In the genomic region with DNA sequence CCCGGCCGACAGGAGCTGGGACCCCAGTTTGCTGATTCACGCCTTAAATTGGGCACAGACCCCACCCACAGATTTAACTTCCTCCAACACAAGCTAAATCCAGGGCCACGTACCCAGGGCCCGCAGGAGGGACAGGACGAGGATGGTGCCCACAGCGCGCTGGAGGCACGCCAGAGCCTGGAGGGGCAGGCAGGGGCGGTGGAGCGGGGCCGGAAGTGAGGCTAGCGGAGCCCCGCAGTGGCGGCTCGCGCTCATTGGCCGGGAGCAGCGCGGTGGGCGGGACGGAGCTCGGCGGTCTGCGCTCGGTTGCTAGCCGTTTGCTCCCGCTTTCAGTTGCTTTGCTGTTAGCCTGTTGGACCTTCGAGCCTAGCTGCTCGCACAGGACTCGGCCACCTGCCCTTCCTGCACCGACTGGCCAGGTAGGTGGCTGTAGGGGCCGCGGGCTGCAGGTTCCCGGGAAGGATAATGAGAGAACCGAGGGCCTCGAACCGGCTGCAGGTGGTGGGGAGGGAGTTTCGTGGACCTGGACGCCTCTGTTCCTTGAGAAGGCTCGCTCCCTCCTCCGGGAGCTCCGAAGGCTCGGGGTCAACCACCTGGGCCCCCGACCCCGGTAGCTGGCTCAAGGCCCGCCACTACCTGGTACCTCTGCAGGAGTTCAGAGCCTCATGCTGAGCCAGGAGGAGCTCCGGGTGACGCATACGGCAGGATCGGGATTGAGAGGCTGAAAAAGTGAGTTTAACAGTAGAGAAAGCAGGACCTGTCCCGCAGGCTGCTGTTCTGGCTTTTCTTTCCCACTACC, we compare ENCODE assay signal across 8 cellular contexts. TPM values are rescaled to one million over a fixed set of nuclear protein-coding genes. Genes with fewer than 3 reads are reported as not detected.
DNase-seq lines count a peak whose midpoint lies in the region; ATAC-seq, FAIRE-seq and TF ChIP-seq lines count a peak whose summit lies in the region.

A gene (plus strand): TSS at position 332 of the 799 bp plus-strand sequence. CDS start 8,212 bp downstream, outside the sequence.

- H3K9me3 ChIP-seq in IMR-90 (ENCODE audit: control insufficient read depth, insufficient read depth, low read length) (no peaks in the 10 kb centered on the region), PC-9 (ENCODE audit: insufficient read depth, low read depth) (no peaks in the 10 kb centered on the region), mucosa of rectum (ENCODE audit: control insufficient read depth in 2 of 2, low read length in 2 of 2) (no peaks in the 10 kb centered on the region)

- H3K27ac ChIP-seq in IMR-90 (ENCODE audit: insufficient read depth, low read length) (peak within 1 kb of the TSS; percentile 71), PC-9 (peak within 1 kb of the TSS; percentile 46), epithelial cell of prostate (peak within 1 kb of the TSS; percentile 52), mucosa of rectum (ENCODE audit: low read depth in 2 of 2, low read length in 2 of 2) (peak within 1 kb of the TSS; percentile 77 to 91)

- ATAC-seq in GM21447 (IDR thresholded peaks at IDR 0.05; ENCODE audit: unreplicated experiment), result peak; percentile 88
- ATAC-seq in IMR-90 (ENCODE audit: low read depth), result peak; percentile 99

- H3K4me3 ChIP-seq in IMR-90 (ENCODE audit: insufficient read depth, low read depth, low read length) (peak within 1 kb of the TSS; percentile 91), PC-9 (peak within 1 kb of the TSS; percentile 71), mucosa of rectum (ENCODE audit: low read length in 2 of 2) (peak within 1 kb of the TSS; percentile 87 to 90)

- peaks cover 7% of the 10 kb centered on the region for H3K9me1 ChIP-seq in IMR-90 (ENCODE audit: insufficient read depth, low read length)

- peaks cover 11% of the 10 kb centered on the region for H3K4me1 ChIP-seq in IMR-90 (ENCODE audit: control insufficient read depth, insufficient read depth, low read length)
- peaks cover 27% of the 10 kb centered on the region for H3K4me1 ChIP-seq in PC-9 (replicated peaks; ENCODE audit: insufficient read depth)
- H3K4me1 ChIP-seq in mucosa of rectum (ENCODE audit: control insufficient read depth in 2 of 2, insufficient read depth in 2 of 2, low read length in 2 of 2), result peaks cover 12 to 21% of the 10 kb centered on the region in 2 donors

- peak within 1 kb of the TSS; percentile 84 for H2BK5ac ChIP-seq in IMR-90 (ENCODE audit: low read depth, low read length, poor library complexity, severe bottlenecking)

- intact Hi-C loops in IMR-90 (cut with micrococcal nuclease), result no loop called here
- intact Hi-C loops in PC-9 (cut with micrococcal nuclease; ENCODE audit: unreplicated experiment), result loop anchor here (1.0 to 2.0 kb wide), 4 partner anchors 32 to 134 kb away; no protein-coding TSS in a partner anchor

- 0% methylated on average over 34 of the region's 52 CpGs; no CpG with 5 or more reads in 1 of the 2 experiments for WGBS in IMR-90 (ENCODE audit: extremely low coverage in 2 of 2, insufficient read length in 1 of 2), 2 experiments

- peak within 1 kb of the TSS; percentile 79 for H2BK120ac ChIP-seq in IMR-90 (ENCODE audit: low read depth, low read length)

- POLR2A ChIA-PET in IMR-90 (lab: Charles Lee; ENCODE audit: unreplicated experiment), result interaction anchor here (0.6 to 1.1 kb wide), 4 partner anchors 20 to 112 kb away, joined by 3 to 4 read pairs (median 3); a partner anchor contains a TSS
- POLR2A ChIA-PET in PC-9 (lab: Charles Lee; ENCODE audit: unreplicated experiment), result interaction anchor here (0.5 to 1.3 kb wide), 17 partner anchors 8 to 354 kb away, joined by 3 to 19 read pairs (median 3); a partner anchor contains a TSS

- peak within 1 kb of the TSS; percentile 94 for H3K4ac ChIP-seq in IMR-90 (ENCODE audit: low read depth, low read length)

- peak within 1 kb of the TSS; percentile 91 for H3K23ac ChIP-seq in IMR-90 (ENCODE audit: low read depth, low read length)

- TF ChIP-seq CTCF in D721Med (IDR thresholded peaks at IDR 0.05; ENCODE audit: insufficient read depth, missing control alignments), result no peak
- no peak for TF ChIP-seq CTCF in IMR-90 (conservative IDR thresholded peaks at IDR 0.05; ENCODE audit: low read depth, low read length)
- TF ChIP-seq CTCF in PC-9 (conservative IDR thresholded peaks at IDR 0.05), result no peak

- H3K79me2 ChIP-seq in PC-9 (ENCODE audit: low read depth), result peaks cover 43% of the 10 kb centered on the region

- in situ Hi-C loops in IMR-90 (cut with MboI; ENCODE audit: low sequenced_read_pairs), result no loop called here

- H3K18ac ChIP-seq in IMR-90 (ENCODE audit: low read depth, low read length), result peak within 1 kb of the TSS; percentile 84

- H2AK9ac ChIP-seq in IMR-90 (replicated peaks; ENCODE audit: low read depth, low read length, poor library complexity), result peak within 1 kb of the TSS; percentile 95

- peak within 1 kb of the TSS; percentile 97 for H4K5ac ChIP-seq in IMR-90 (ENCODE audit: low read depth, low read length)

- H3K9ac ChIP-seq in IMR-90 (ENCODE audit: low read depth, low read length) (peak within 1 kb of the TSS; percentile 83), mucosa of rectum (ENCODE audit: low read depth in 1 of 2, low read length in 2 of 2) (peak within 1 kb of the TSS; percentile 85 to 95)

- no peaks in the 10 kb centered on the region for H3K27me3 ChIP-seq in IMR-90 (ENCODE audit: control insufficient read depth, insufficient read depth, low read length)
- no peaks in the 10 kb centered on the region for H3K27me3 ChIP-seq in PC-9 (ENCODE audit: insufficient read depth, low read depth)
- H3K27me3 ChIP-seq in mucosa of rectum (ENCODE audit: control insufficient read depth in 2 of 2, insufficient read depth in 2 of 2, low read length in 2 of 2), result no peaks in the 10 kb centered on the region

- H3F3A ChIP-seq in PC-9 (ENCODE audit: insufficient read depth, low read depth), result peaks cover 9% of the 10 kb centered on the region; the same call in 1 of the 2 replicates

- H2BK15ac ChIP-seq in IMR-90 (ENCODE audit: low read depth, low read length), result peak within 1 kb of the TSS; percentile 10; the same call in 1 of the 3 replicates

- H2AFZ ChIP-seq in IMR-90 (replicated peaks; ENCODE audit: low read length, poor library complexity) (peak within 1 kb of the TSS; percentile 100), PC-9 (peak within 1 kb of the TSS; percentile 96)

- no peaks in the 10 kb centered on the region for H3K9me2 ChIP-seq in PC-9 (ENCODE audit: insufficient read depth)

- H2BK20ac ChIP-seq in IMR-90 (ENCODE audit: low read depth, low read length), result peak within 1 kb of the TSS; percentile 36; the same call in 1 of the 2 replicates

- peak within 1 kb of the TSS; percentile 73 for H4K91ac ChIP-seq in IMR-90 (ENCODE audit: insufficient read depth, low read depth, low read length)

- H3K4me2 ChIP-seq in IMR-90 (ENCODE audit: low read depth, low read length) (peak within 1 kb of the TSS; percentile 89), PC-9 (peak within 1 kb of the TSS; percentile 89)

- peak within 1 kb of the TSS; percentile 84 for H2AK5ac ChIP-seq in IMR-90 (ENCODE audit: low read depth, low read length)

- H3K79me1 ChIP-seq in IMR-90 (ENCODE audit: low read depth in 1 of 2, low read length in 2 of 2), result peaks cover 13 to 23% of the 10 kb centered on the region in 2 experiments; a peak in 3 of 4 replicates

- TF ChIP-seq POLR2A in IMR-90 (IDR thresholded peaks at IDR 0.05; ENCODE audit: low read depth, low read length), result peak; percentile 67; the same call in 1 of the 2 replicates

- DNase-seq in D721Med (ENCODE audit: insufficient read length, low spot score) (peak; percentile 67), IMR-90 (peak; percentile 64), PC-9 (peak; percentile 78 to 96), activated T-cell treated with anti-CD3 and anti-CD28 coated beads for 48 hours (ENCODE audit: low read depth) (peak; percentile 92), epithelial cell of prostate (ENCODE audit: low read depth, low spot score) (peak; percentile 18)
- peak; percentile 65 to 83 for DNase-seq in stimulated activated CD8-positive, alpha-beta memory T cell treated with anti-CD3 and anti-CD28 coated beads, Interleukin-4, amount 100 ng/mL, for 4 hours (ENCODE audit: low read depth in 2 of 2, low spot score in 1 of 2)

- no peak for FAIRE-seq in D721Med (lab: Jason Lieb, UNC)

- H3K36me3 ChIP-seq in IMR-90 (ENCODE audit: control insufficient read depth, insufficient read depth, low read length), result no peaks in the 10 kb centered on the region
- no peaks in the 10 kb centered on the region for H3K36me3 ChIP-seq in PC-9 (ENCODE audit: low read depth)
- H3K36me3 ChIP-seq in mucosa of rectum (ENCODE audit: control insufficient read depth in 2 of 2, insufficient read depth in 2 of 2, low read length in 2 of 2), result no peaks in the 10 kb centered on the region

- peak within 1 kb of the TSS; percentile 51; the same call in 1 of the 2 replicates for H3K56ac ChIP-seq in IMR-90 (ENCODE audit: extremely low read depth, insufficient read depth, low read length)

- CTCF ChIA-PET in IMR-90 (lab: Yijun Ruan, JAX) (interaction anchor here (1.0 to 1.9 kb wide), 2 partner anchors 37 to 103 kb away, joined by 3 to 7 read pairs; no protein-coding TSS in a partner anchor), PC-9 (lab: Charles Lee) (interaction anchor here (0.5 to 3.3 kb wide), 5 partner anchors 28 to 639 kb away, joined by 3 to 19 read pairs (median 8); no protein-coding TSS in a partner anchor)

- no peaks in the 10 kb centered on the region for H4K20me1 ChIP-seq in IMR-90 (ENCODE audit: insufficient read depth, low read length)
- no peaks in the 10 kb centered on the region for H4K20me1 ChIP-seq in PC-9 (ENCODE audit: insufficient read depth)

- H4K8ac ChIP-seq in IMR-90 (ENCODE audit: low read depth in 2 of 2, low read length in 2 of 2), result peak within 1 kb of the TSS; percentile 75 to 99

- dilution Hi-C loops in IMR-90 (cut with HindIII; ENCODE audit: low sequenced_read_pairs, unreplicated experiment), result no loop called here

- H3K14ac ChIP-seq in IMR-90 (replicated peaks; ENCODE audit: low read depth, low read length), result peak within 1 kb of the TSS; percentile 97

- no TSS peak for BruUV-seq in IMR-90 (replicated peaks; lab: Mats Ljungman, UMichigan)
- TSS peak; percentile 65 for BruUV-seq in PC-9 (replicated peaks; lab: Mats Ljungman, UMichigan)

- TF ChIP-seq RAD21 in IMR-90 (IDR thresholded peaks at IDR 0.05; ENCODE audit: low read length), result no peak

TF ChIP-seq in IMR-90, 13 proteins besides CTCF, POLR2A, EP300 and RAD21:
- TF ChIP-seq NFE2L2 (IDR thresholded peaks at IDR 0.05; ENCODE audit: low read depth, low read length) (no peak), MAZ (IDR thresholded peaks at IDR 0.05; ENCODE audit: borderline replicate concordance, low read depth, low read length) (peak; percentile 90; the same call in 1 of the 2 replicates)

RNA-seq across cellular contexts. Expression of the gene that starts here (rescaled TPM):
- total RNA-seq in IMR-90 (2012; rRNA removed) (6.1 and 7.0 TPM in 2 replicates), PC-9 (2021) (29.0 and 33.3 TPM in 2 replicates)
- polyA plus RNA-seq in IMR-90 (2012; rRNA removed), result 5.1 and 7.5 TPM in 2 replicates
- 3.3 and 5.2 TPM in 2 replicates for polyA plus RNA-seq in IMR-90 (2012; cell fraction: cytosol; rRNA removed)
- polyA plus RNA-seq in IMR-90 (2012; cell fraction: nucleus; rRNA removed; ENCODE audit: low replicate concordance), result 2.0 and 2.3 TPM in 2 replicates

Comparison
In these comparisons a context has a peak if more than half of its experiments do, and no peak if none do; other contexts are left out.
1. Peak in every context shown above with its lines: DNase-seq, ATAC-seq, H3K4me3 ChIP-seq and H3K27ac ChIP-seq.
2. DNase-seq: peak in every context shown above with its lines; median percentile 92 in activated T-cell treated with anti-CD3 and anti-CD28 coated beads for 48 hours; 87 in PC-9; 74 in stimulated activated CD8-positive, alpha-beta memory T cell treated with anti-CD3 and anti-CD28 coated beads, Interleukin-4, amount 100 ng/mL, for 4 hours; 67 in D721Med; 64 in IMR-90; 18 in epithelial cell of prostate.